Comparison of ENCODE assay signal across 29 cellular contexts in the genomic region with DNA sequence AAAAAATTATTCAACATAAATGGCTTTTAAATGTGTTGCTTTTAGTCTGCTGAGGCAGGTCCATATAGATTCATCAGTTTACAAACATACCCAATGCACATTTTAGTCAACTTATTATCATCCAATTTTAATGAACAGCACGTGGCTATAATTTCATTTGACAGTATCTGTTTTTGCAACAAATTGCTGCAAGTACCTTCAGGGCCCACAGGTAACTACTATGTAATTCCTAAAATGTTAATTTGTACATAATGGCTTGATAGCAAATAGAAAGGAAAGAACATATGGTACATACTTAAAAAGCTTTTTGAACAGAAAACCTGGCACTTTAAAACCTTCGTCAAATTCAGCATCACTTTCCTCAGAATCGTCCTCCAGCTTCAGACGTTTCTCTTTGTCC.
"Had no signal": no experiment of that assay in that cellular context is flagged by ENCODE, and none has a peak within 500 bp of the region (broad histone marks: within the 10 kb centered on the region; RNA-seq: fewer than 3 reads in every experiment).

No MANE protein-coding gene starts in this region.

- H3K4me1 Mint-ChIP-seq: neural progenitor cell had no signal

- ATAC-seq: left colon; left lung; lower lobe of right lung; natural killer cell; right lobe of liver; stimulated activated memory B cell treated with anti-CD40 and anti-IgM and Interleukin-4, amounts not matched to agents 10 μg/mL and 1 μg/mL and 100 μg/mL, for 72 hours; stimulated activated naive CD8-positive, alpha-beta T cell treated with anti-CD3 and anti-CD28 coated beads, Interleukin-15, amount 100 ng/mL, for 72 hours had no signal

- H3K27ac Mint-ChIP-seq: immature natural killer cell; natural killer cell; nephron progenitor cell; neural progenitor cell; progenitor cell of endocrine pancreas; stimulated activated memory B cell treated with anti-CD40 and anti-IgM and Interleukin-4, amounts not matched to agents 10 μg/mL and 1 μg/mL and 100 μg/mL, for 72 hours; stimulated activated naive CD8-positive, alpha-beta T cell treated with anti-CD3 and anti-CD28 coated beads, Interleukin-15, amount 100 ng/mL, for 72 hours; type B pancreatic cell had no signal

- H3K27ac ChIP-seq: left lung, lower lobe of right lung, neural progenitor cell, neutrophil, ovary, right atrium auricular region, right lobe of liver, tibial nerve, uterus had no signal

- H3K9me3 Mint-ChIP-seq: naive B cell; natural killer cell; nephron progenitor cell; neural progenitor cell; stimulated activated memory B cell treated with anti-CD40 and anti-IgM and Interleukin-4, amounts not matched to agents 10 μg/mL and 1 μg/mL and 100 μg/mL, for 72 hours; stimulated activated naive CD8-positive, alpha-beta T cell treated with anti-CD3 and anti-CD28 coated beads, Interleukin-15, amount 100 ng/mL, for 72 hours; type B pancreatic cell had no signal

- H3K36me3 Mint-ChIP-seq: neural progenitor cell had no signal

- H3K27me3 Mint-ChIP-seq: naive B cell; progenitor cell of endocrine pancreas; stimulated activated memory B cell treated with anti-CD40 and anti-IgM and Interleukin-4, amounts not matched to agents 10 μg/mL and 1 μg/mL and 100 μg/mL, for 72 hours; type B pancreatic cell had no signal

- H3K4me3 Mint-ChIP-seq: immature natural killer cell; naive B cell; natural killer cell; nephron progenitor cell; neural progenitor cell; stimulated activated memory B cell treated with anti-CD40 and anti-IgM and Interleukin-4, amounts not matched to agents 10 μg/mL and 1 μg/mL and 100 μg/mL, for 72 hours; stimulated activated naive CD8-positive, alpha-beta T cell treated with anti-CD3 and anti-CD28 coated beads, Interleukin-15, amount 100 ng/mL, for 72 hours; type B pancreatic cell had no signal

- DNase-seq: hypothalamus; immature natural killer cell; kidney; left colon; left lung; lower lobe of right lung; mammary epithelial cell; mesenchymal stem cell; naive B cell; natural killer cell; nephron progenitor cell; occipital lobe; ovary; right lobe of liver; stimulated activated CD4-positive, alpha-beta T cell treated with anti-CD3 and anti-CD28 coated beads, Interleukin-1b, Interleukin-23, amount 100 ng/mL, for 48 hours; stimulated activated CD4-positive, alpha-beta T cell treated with anti-CD3 and anti-CD28 coated beads, Interleukin-2, amount 100 ng/mL, for 48 hours; stimulated activated CD4-positive, alpha-beta T cell treated with anti-CD3 and anti-CD28 coated beads, Interleukin-4, amount 100 ng/mL, for 4 hours; stimulated activated CD8-positive, alpha-beta memory T cell treated with anti-CD3 and anti-CD28 coated beads, Interleukin-4, amount 100 ng/mL, for 48 hours; stimulated activated naive CD4-positive, alpha-beta T cell treated with Interleukin-2 at 50 U/mL for 16 hours; stimulated activated naive CD8-positive, alpha-beta T cell treated with anti-CD3 and anti-CD28 coated beads, Interleukin-15, amount 100 ng/mL, for 72 hours; substantia nigra; uterus had no signal
